In the genomic region with DNA sequence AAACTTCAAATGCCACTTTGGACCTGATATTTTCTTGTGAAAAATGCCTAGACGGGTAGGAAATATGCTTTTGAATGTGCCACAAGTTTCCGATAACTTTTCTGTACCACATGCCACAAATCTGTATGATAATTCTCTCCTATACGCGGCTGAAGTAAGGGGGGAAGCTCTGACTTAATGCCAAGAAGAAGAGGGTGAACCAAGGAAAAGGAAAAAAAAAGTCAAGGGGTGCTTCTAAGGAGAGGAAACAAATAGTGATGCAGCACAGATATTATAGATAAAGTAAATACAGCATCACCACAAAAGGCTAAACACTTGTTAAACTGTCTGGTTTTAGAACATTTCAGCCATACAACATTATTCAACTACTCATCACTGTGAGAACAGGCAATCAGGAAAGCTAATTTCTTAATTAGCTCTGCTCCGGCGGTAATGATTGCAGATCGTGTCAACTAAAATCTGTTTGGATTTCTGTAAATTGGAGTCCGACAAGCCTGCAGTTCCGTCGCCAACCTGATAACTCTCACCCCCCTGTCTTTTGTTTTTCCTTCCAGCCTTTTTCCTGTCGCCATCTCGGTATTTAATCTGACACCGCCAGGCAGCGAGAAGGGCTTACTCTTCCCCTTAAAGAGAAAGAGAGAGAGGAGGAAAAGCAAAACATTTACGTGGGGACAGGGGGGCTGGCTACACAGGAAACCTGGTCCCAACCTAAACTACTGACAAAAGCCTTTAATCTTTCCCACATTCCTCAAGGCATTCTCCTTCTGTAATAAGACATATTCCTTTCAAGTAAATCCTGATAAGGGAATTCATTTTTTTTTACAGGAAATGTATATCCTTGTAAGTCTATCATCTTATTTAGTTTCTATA, we compare ENCODE assay signal across 9 cellular contexts.
DNase-seq lines count a peak whose midpoint lies in the region; ATAC-seq, FAIRE-seq and TF ChIP-seq lines count a peak whose summit lies in the region.
"Had no signal": no experiment of that assay in that cellular context is flagged by ENCODE, and none has a peak within 500 bp of the region (broad histone marks: within the 10 kb centered on the region; RNA-seq: fewer than 3 reads in every experiment).

No MANE protein-coding gene starts in this region.

- no peak for TF ChIP-seq EP300 in suprapubic skin (IDR thresholded peaks at IDR 0.05)

- BruUV-seq in MCF 10A (replicated peaks; lab: Mats Ljungman, UMichigan) = no TSS peak

- H3K4me3 Mint-ChIP-seq in activated naive CD8-positive, alpha-beta T cell = peak overlapping the region; percentile 57
- no peak overlapping the region for H3K4me3 Mint-ChIP-seq in MCF 10A (ENCODE audit: unreplicated experiment)

- H3K27ac ChIP-seq in kidney (ENCODE audit: low read depth in 2 of 2, low read length in 2 of 2) (peak overlapping the region; percentile 68 to 76), suprapubic skin (peak overlapping the region; percentile 60)
- H3K27ac ChIP-seq: parathyroid adenoma had no signal

- H3K4me1 ChIP-seq in kidney (ENCODE audit: control insufficient read depth in 1 of 2, insufficient read depth in 1 of 2, low read depth in 1 of 2, low read length in 2 of 2) = peaks cover 14 to 16% of the 10 kb centered on the region in 2 donors
- H3K4me1 ChIP-seq in suprapubic skin = peaks cover 55% of the 10 kb centered on the region
- H3K4me1 ChIP-seq: parathyroid adenoma had no signal

- H3K9me3 ChIP-seq in kidney (ENCODE audit: control insufficient read depth in 1 of 2, low read length in 2 of 2) (no peaks in the 10 kb centered on the region), suprapubic skin (no peaks in the 10 kb centered on the region)

- 22% methylated on average over 15 of the region's 15 CpGs for WGBS in suprapubic skin

- H3K9me3 Mint-ChIP-seq in activated naive CD8-positive, alpha-beta T cell (ENCODE audit: low read depth) = no peaks in the 10 kb centered on the region
- H3K9me3 Mint-ChIP-seq in MCF 10A (ENCODE audit: unreplicated experiment) = no peaks in the 10 kb centered on the region

- H3K9ac ChIP-seq in kidney (ENCODE audit: low read length in 2 of 2) = peak overlapping the region; percentile 19 to 66
- H3K9ac ChIP-seq: parathyroid adenoma had no signal

- H3K36me3 Mint-ChIP-seq in activated naive CD8-positive, alpha-beta T cell = peaks cover 2% of the 10 kb centered on the region
- peaks cover 7% of the 10 kb centered on the region for H3K36me3 Mint-ChIP-seq in MCF 10A (ENCODE audit: insufficient read depth, unreplicated experiment)

- no peaks in the 10 kb centered on the region for H3K36me3 ChIP-seq in kidney (ENCODE audit: control insufficient read depth in 1 of 2, insufficient read depth in 2 of 2, low read length in 2 of 2)
- H3K36me3 ChIP-seq in suprapubic skin = no peaks in the 10 kb centered on the region

- FAIRE-seq in kidney (lab: Jason Lieb, UNC) = no peak

- ATAC-seq in GM18519 (IDR thresholded peaks at IDR 0.05; ENCODE audit: low FRiP score, unreplicated experiment) (no peak), GM19467 (IDR thresholded peaks at IDR 0.05; ENCODE audit: unreplicated experiment) (no peak)

- TF ChIP-seq CTCF in kidney (IDR thresholded peaks at IDR 0.05; ENCODE audit: borderline replicate concordance, extremely low read depth, insufficient read depth) (peak; percentile 25), suprapubic skin (IDR thresholded peaks at IDR 0.05) (peak in 1 of 2 donors; percentile 39), MCF 10A (IDR thresholded peaks at IDR 0.05; ENCODE audit: unreplicated experiment) (no peak)

- no peak overlapping the region for H3K27ac Mint-ChIP-seq in activated naive CD8-positive, alpha-beta T cell
- H3K27ac Mint-ChIP-seq in MCF 10A (ENCODE audit: low read depth, unreplicated experiment) = no peak overlapping the region

- H3K27me3 ChIP-seq in suprapubic skin = no peaks in the 10 kb centered on the region

- no peak for TF ChIP-seq POLR2A in suprapubic skin (IDR thresholded peaks at IDR 0.05)

- H3K4me1 Mint-ChIP-seq in activated naive CD8-positive, alpha-beta T cell (ENCODE audit: low read depth) = peaks cover 28% of the 10 kb centered on the region
- H3K4me1 Mint-ChIP-seq in MCF 10A (ENCODE audit: insufficient read depth, unreplicated experiment) = peaks cover 11% of the 10 kb centered on the region

- peaks cover 2% of the 10 kb centered on the region for H3K27me3 Mint-ChIP-seq in activated naive CD8-positive, alpha-beta T cell
- H3K27me3 Mint-ChIP-seq in MCF 10A (ENCODE audit: insufficient read depth, unreplicated experiment) = no peaks in the 10 kb centered on the region

- DNase-seq in NCI-H2107 treated with DMSO at 0.1 percent for 48 hours (lab: John Stamatoyannopoulos, UW; ENCODE audit: unreplicated experiment) (peak; percentile 49), NCI-H2107 (lab: John Stamatoyannopoulos, UW) (no peak), kidney (no peak), suprapubic skin (ENCODE audit: low spot score in 2 of 2) (no peak), MCF 10A (ENCODE audit: unreplicated experiment) (no peak)

- H3K4me3 ChIP-seq in kidney (ENCODE audit: low read length in 2 of 2) (peak overlapping the region; percentile 38 to 76), suprapubic skin (peak overlapping the region; percentile 25)

- intact Hi-C loops in kidney (cut with DNase I) (no loop called here), MCF 10A (cut with micrococcal nuclease) (no loop called here)

- POLR2A ChIA-PET in MCF 10A (lab: Yijun Ruan, JAX) = interaction anchor here (1.1 to 1.5 kb wide), 2 partner anchors 13 to 26 kb away, joined by 3 to 4 read pairs; no protein-coding TSS in a partner anchor

- CTCF ChIA-PET in MCF 10A (lab: Yijun Ruan, JAX) = no interaction called here
